ENCODE assay signal across 1 cellular context in genomic region chr22:46473896-46474557, GRCh38.
A peak's percentile ranks its signal among the peaks of the same experiment; 100 is the strongest.
TF ChIP-seq lines count a peak whose summit lies in the region.

No MANE protein-coding gene starts in this region.

TF ChIP-seq in HepG2, 621 proteins besides CTCF, POLR2A, EP300 and RAD21 (continued from another document and continues in another):
- no peak for TF ChIP-seq PLSCR1 (CRISPR knock-in tag; IDR thresholded peaks at IDR 0.05; ENCODE audit: borderline replicate concordance)
- peak; percentile 48; the same call in 1 of the 2 replicates for TF ChIP-seq PAXIP1 (CRISPR knock-in tag; conservative IDR thresholded peaks at IDR 0.05)
- peak; percentile 94 for TF ChIP-seq ZMAT3 (CRISPR knock-in tag; conservative IDR thresholded peaks at IDR 0.05)
- TF ChIP-seq ZKSCAN8 (CRISPR knock-in tag; IDR thresholded peaks at IDR 0.05; ENCODE audit: borderline replicate concordance) = no peak
- no peak for TF ChIP-seq SP140L (CRISPR knock-in tag; IDR thresholded peaks at IDR 0.05; ENCODE audit: borderline replicate concordance)
- TF ChIP-seq, protein P1, sequence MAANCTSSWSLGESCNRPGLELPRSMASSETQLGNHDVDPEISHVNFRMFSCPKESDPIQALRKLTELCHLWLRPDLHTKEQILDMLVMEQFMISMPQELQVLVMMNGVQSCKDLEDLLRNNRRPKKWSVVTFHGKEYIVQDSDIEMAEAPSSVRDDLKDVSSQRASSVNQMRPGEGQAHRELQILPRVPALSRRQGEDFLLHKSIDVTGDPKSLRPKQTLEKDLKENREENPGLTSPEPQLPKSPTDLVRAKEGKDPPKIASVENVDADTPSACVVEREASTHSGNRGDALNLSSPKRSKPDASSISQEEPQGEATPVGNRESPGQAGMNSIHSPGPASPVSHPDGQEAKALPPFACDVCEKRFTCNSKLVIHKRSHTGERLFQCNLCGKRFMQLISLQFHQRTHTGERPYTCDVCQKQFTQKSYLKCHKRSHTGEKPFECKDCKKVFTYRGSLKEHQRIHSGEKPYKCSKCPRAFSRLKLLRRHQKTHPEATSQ (CRISPR knock-in tag; IDR thresholded peaks at IDR 0.05; ENCODE audit: borderline replicate concordance) = no peak
- TF ChIP-seq POLR2AphosphoS2 (IDR thresholded peaks at IDR 0.05; ENCODE audit: low read depth, low read length) = no peak
- no peak; the same call in 1 of the 2 replicates for TF ChIP-seq ZNF280D (CRISPR knock-in tag; IDR thresholded peaks at IDR 0.05)
- no peak for TF ChIP-seq MAFF (IDR thresholded peaks at IDR 0.05; ENCODE audit: low read depth, low read length)
- TF ChIP-seq NFYC (CRISPR knock-in tag; IDR thresholded peaks at IDR 0.05) = no peak
- TF ChIP-seq ZNF451 (CRISPR knock-in tag; IDR thresholded peaks at IDR 0.05) = no peak
- TF ChIP-seq HOXA5 (CRISPR knock-in tag; IDR thresholded peaks at IDR 0.05) = peak; percentile 70; the same call in 1 of the 2 replicates
- TF ChIP-seq, protein P2, sequence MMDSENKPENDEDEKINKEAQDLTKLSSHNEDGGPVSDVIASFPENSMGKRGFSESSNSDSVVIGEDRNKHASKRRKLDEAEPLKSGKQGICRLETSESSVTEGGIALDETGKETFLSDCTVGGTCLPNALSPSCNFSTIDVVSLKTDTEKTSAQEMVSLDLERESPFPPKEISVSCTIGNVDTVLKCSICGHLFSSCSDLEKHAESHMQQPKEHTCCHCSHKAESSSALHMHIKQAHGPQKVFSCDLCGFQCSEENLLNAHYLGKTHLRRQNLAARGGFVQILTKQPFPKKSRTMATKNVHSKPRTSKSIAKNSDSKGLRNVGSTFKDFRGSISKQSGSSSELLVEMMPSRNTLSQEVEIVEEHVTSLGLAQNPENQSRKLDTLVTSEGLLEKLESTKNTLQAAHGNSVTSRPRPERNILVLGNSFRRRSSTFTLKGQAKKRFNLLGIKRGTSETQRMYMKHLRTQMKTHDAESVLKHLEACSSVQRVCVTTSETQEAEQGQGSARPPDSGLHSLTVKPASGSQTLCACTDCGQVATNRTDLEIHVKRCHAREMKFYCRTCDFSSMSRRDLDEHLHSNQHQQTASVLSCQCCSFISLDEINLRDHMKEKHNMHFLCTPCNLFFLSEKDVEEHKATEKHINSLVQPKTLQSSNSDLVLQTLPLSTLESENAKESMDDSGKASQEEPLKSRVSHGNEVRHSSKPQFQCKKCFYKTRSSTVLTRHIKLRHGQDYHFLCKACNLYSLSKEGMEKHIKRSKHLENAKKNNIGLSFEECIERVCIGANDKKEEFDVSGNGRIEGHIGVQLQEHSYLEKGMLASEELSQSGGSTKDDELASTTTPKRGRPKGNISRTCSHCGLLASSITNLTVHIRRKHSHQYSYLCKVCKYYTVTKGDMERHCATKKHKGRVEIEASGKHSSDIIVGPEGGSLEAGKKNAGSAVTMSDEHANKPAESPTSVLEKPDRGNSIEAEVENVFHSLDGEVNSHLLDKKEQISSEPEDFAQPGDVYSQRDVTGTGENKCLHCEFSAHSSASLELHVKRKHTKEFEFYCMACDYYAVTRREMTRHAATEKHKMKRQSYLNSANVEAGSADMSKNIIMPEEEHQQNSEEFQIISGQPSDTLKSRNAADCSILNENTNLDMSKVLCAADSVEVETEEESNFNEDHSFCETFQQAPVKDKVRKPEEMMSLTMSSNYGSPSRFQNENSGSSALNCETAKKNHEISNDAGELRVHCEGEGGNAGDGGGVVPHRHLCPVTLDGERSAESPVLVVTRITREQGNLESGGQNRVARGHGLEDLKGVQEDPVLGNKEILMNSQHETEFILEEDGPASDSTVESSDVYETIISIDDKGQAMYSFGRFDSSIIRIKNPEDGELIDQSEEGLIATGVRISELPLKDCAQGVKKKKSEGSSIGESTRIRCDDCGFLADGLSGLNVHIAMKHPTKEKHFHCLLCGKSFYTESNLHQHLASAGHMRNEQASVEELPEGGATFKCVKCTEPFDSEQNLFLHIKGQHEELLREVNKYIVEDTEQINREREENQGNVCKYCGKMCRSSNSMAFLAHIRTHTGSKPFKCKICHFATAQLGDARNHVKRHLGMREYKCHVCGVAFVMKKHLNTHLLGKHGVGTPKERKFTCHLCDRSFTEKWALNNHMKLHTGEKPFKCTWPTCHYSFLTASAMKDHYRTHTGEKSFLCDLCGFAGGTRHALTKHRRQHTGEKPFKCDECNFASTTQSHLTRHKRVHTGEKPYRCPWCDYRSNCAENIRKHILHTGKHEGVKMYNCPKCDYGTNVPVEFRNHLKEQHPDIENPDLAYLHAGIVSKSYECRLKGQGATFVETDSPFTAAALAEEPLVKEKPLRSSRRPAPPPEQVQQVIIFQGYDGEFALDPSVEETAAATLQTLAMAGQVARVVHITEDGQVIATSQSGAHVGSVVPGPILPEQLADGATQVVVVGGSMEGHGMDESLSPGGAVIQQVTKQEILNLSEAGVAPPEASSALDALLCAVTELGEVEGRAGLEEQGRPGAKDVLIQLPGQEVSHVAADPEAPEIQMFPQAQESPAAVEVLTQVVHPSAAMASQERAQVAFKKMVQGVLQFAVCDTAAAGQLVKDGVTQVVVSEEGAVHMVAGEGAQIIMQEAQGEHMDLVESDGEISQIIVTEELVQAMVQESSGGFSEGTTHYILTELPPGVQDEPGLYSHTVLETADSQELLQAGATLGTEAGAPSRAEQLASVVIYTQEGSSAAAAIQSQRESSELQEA (CRISPR knock-in tag; IDR thresholded peaks at IDR 0.05; ENCODE audit: not compliant biosample characterization) = no peak
- no peak for TF ChIP-seq ZNF234 (CRISPR knock-in tag; conservative IDR thresholded peaks at IDR 0.05)
- TF ChIP-seq ZNF235 (CRISPR knock-in tag; IDR thresholded peaks at IDR 0.05; ENCODE audit: borderline replicate concordance) = no peak
- TF ChIP-seq SATB2 (CRISPR knock-in tag; IDR thresholded peaks at IDR 0.05) = peak; percentile 80; the same call in 1 of the 2 replicates
- TF ChIP-seq ZNF564 (CRISPR knock-in tag; IDR thresholded peaks at IDR 0.05) = no peak
- peak; percentile 49; the same call in 1 of the 2 replicates for TF ChIP-seq ZBTB25 (CRISPR knock-in tag; IDR thresholded peaks at IDR 0.05)
- peak; percentile 28; the same call in 1 of the 2 replicates for TF ChIP-seq THRA (CRISPR knock-in tag; IDR thresholded peaks at IDR 0.05; ENCODE audit: borderline replicate concordance)
- TF ChIP-seq RELA (CRISPR knock-in tag; IDR thresholded peaks at IDR 0.05) = no peak
- no peak for TF ChIP-seq FOXO4 (CRISPR knock-in tag; conservative IDR thresholded peaks at IDR 0.05)
- no peak for TF ChIP-seq CHCHD3 (CRISPR knock-in tag; IDR thresholded peaks at IDR 0.05)
- 0 out of 2 replicates have a peak, but pooled peaks have one; percentile 31 for TF ChIP-seq GATAD1 (CRISPR knock-in tag; IDR thresholded peaks at IDR 0.05)
- TF ChIP-seq ZNF549 (CRISPR knock-in tag; IDR thresholded peaks at IDR 0.05) = no peak
